19 cellular contexts compared by ENCODE assay signal in genomic region chr7:134660242-134660785, GRCh38. TPM values are rescaled to one million over a fixed set of nuclear protein-coding genes. Genes with fewer than 3 reads are reported as not detected.
DNase-seq lines count a peak whose midpoint lies in the region; ATAC-seq and TF ChIP-seq lines count a peak whose summit lies in the region.
"Had no signal": no experiment of that assay in that cellular context is flagged by ENCODE, and none has a peak within 500 bp of the region (broad histone marks: within the 10 kb centered on the region; RNA-seq: fewer than 3 reads in every experiment).

No MANE protein-coding gene starts in this region.

- H3K9me3 ChIP-seq in Peyer's patch (no peaks in the 10 kb centered on the region), left ventricle myocardium inferior (replicated peaks) (no peaks in the 10 kb centered on the region)

- TF ChIP-seq POLR2A in Peyer's patch (IDR thresholded peaks at IDR 0.05) = no peak

- no peak overlapping the region for H3K27ac ChIP-seq in Peyer's patch
- H3K27ac ChIP-seq in left ventricle myocardium inferior (replicated peaks) = no peak overlapping the region
- H3K27ac ChIP-seq: 22Rv1 had no signal

- TF ChIP-seq CTCF in Peyer's patch (IDR thresholded peaks at IDR 0.05) (no peak), left ventricle myocardium inferior (IDR thresholded peaks at IDR 0.05; ENCODE audit: borderline replicate concordance) (no peak)

- H3K4me1 ChIP-seq in Peyer's patch (no peaks in the 10 kb centered on the region), left ventricle myocardium inferior (no peaks in the 10 kb centered on the region)

- H3K4me3 ChIP-seq in Peyer's patch = no peak overlapping the region
- H3K4me3 ChIP-seq in left ventricle myocardium inferior = no peak overlapping the region
- H3K4me3 ChIP-seq: skin epidermis had no signal

- POLR2A ChIA-PET in activated naive CD8-positive, alpha-beta T cell treated with anti-CD3 and anti-CD28 coated beads, Interleukin-2, amount 10 ng/mL, durations not matched to agents 7 days and 5 days (lab: Charles Lee) = interaction anchor here (0.8 kb wide), 1 partner anchor 14 kb away, joined by 4 read pairs; the partner anchor contains the start of gene BPGM

- peaks cover 13% of the 10 kb centered on the region for H3K9me3 Mint-ChIP-seq in activated naive CD8-positive, alpha-beta T cell treated with anti-CD3 and anti-CD28 coated beads, Interleukin-2, amount 10 ng/mL, durations not matched to agents 7 days and 5 days
- peaks cover 15% of the 10 kb centered on the region for H3K9me3 Mint-ChIP-seq in activated naive CD8-positive, alpha-beta T cell treated with anti-CD3 and anti-CD28 coated beads, Interleukin-2, amount 50 U/mL, for 24 hours
- H3K9me3 Mint-ChIP-seq: endodermal cell had no signal

- no peak overlapping the region for H3K27ac Mint-ChIP-seq in activated naive CD8-positive, alpha-beta T cell treated with anti-CD3 and anti-CD28 coated beads, Interleukin-2, amount 10 ng/mL, durations not matched to agents 7 days and 5 days
- no peak overlapping the region for H3K27ac Mint-ChIP-seq in activated naive CD8-positive, alpha-beta T cell treated with anti-CD3 and anti-CD28 coated beads, Interleukin-2, amount 50 U/mL, for 24 hours
- H3K27ac Mint-ChIP-seq: endodermal cell had no signal

- ATAC-seq in activated naive CD8-positive, alpha-beta T cell treated with anti-CD3 and anti-CD28 coated beads, Interleukin-2, amount 10 ng/mL, durations not matched to agents 7 days and 5 days (ENCODE audit: low read depth) = peak; percentile 14
- no peak for ATAC-seq in activated naive CD8-positive, alpha-beta T cell treated with anti-CD3 and anti-CD28 coated beads, Interleukin-2, amount 50 U/mL, for 24 hours
- no peak for ATAC-seq in GM18861 (IDR thresholded peaks at IDR 0.05; ENCODE audit: unreplicated experiment)

- peaks cover 6% of the 10 kb centered on the region for H3K4me1 Mint-ChIP-seq in activated naive CD8-positive, alpha-beta T cell treated with anti-CD3 and anti-CD28 coated beads, Interleukin-2, amount 10 ng/mL, durations not matched to agents 7 days and 5 days
- peaks cover 12% of the 10 kb centered on the region for H3K4me1 Mint-ChIP-seq in activated naive CD8-positive, alpha-beta T cell treated with anti-CD3 and anti-CD28 coated beads, Interleukin-2, amount 50 U/mL, for 24 hours

- intact Hi-C loops in left ventricle myocardium inferior (cut with micrococcal nuclease) = no loop called here

- H3K27me3 ChIP-seq in Peyer's patch = no peaks in the 10 kb centered on the region
- H3K27me3 ChIP-seq in left ventricle myocardium inferior (ENCODE audit: low read depth) = no peaks in the 10 kb centered on the region

- no peak for DNase-seq in activated naive CD8-positive, alpha-beta T cell treated with anti-CD3 and anti-CD28 coated beads, Interleukin-2, amount 10 ng/mL, durations not matched to agents 7 days and 5 days
- DNase-seq in activated naive CD8-positive, alpha-beta T cell treated with anti-CD3 and anti-CD28 coated beads, Interleukin-2, amount 50 U/mL, for 24 hours = no peak
- DNase-seq in astrocyte of the hippocampus (ENCODE audit: low read depth, low spot score) (peak; percentile 36), islet precursor cell (peak; percentile 66), Peyer's patch (no peak), NOMO-1 (lab: John Stamatoyannopoulos, UW; ENCODE audit: unreplicated experiment in 2 of 2) (no peak), left ventricle myocardium inferior (no peak)
- DNase-seq: activated CD4-positive, CD25-positive, alpha-beta regulatory T cell treated with anti-CD3 and anti-CD28 coated beads, Interleukin-2, amount 50 U/mL, for 72 hours; activated CD8-positive, alpha-beta memory T cell treated with anti-CD3 and anti-CD28 coated beads, Interleukin-2, amount 50 U/mL, for 4 hours; activated naive CD4-positive, alpha-beta T cell treated with Interleukin-2 at 50 U/mL for 16 hours; endodermal cell; kidney; midbrain; NCI-H1694; PC-3; stimulated activated naive CD4-positive, alpha-beta T cell treated with Interleukin-2 at 50 U/mL for 16 hours had no signal

- H3K27me3 Mint-ChIP-seq in activated naive CD8-positive, alpha-beta T cell treated with anti-CD3 and anti-CD28 coated beads, Interleukin-2, amount 10 ng/mL, durations not matched to agents 7 days and 5 days = no peaks in the 10 kb centered on the region
- no peaks in the 10 kb centered on the region for H3K27me3 Mint-ChIP-seq in activated naive CD8-positive, alpha-beta T cell treated with anti-CD3 and anti-CD28 coated beads, Interleukin-2, amount 50 U/mL, for 24 hours

- H3K36me3 Mint-ChIP-seq in activated naive CD8-positive, alpha-beta T cell treated with anti-CD3 and anti-CD28 coated beads, Interleukin-2, amount 10 ng/mL, durations not matched to agents 7 days and 5 days = peaks cover 51% of the 10 kb centered on the region
- peaks cover 38% of the 10 kb centered on the region for H3K36me3 Mint-ChIP-seq in activated naive CD8-positive, alpha-beta T cell treated with anti-CD3 and anti-CD28 coated beads, Interleukin-2, amount 50 U/mL, for 24 hours (ENCODE audit: low read depth)

- no peak overlapping the region for H3K4me3 Mint-ChIP-seq in activated naive CD8-positive, alpha-beta T cell treated with anti-CD3 and anti-CD28 coated beads, Interleukin-2, amount 10 ng/mL, durations not matched to agents 7 days and 5 days
- H3K4me3 Mint-ChIP-seq in activated naive CD8-positive, alpha-beta T cell treated with anti-CD3 and anti-CD28 coated beads, Interleukin-2, amount 50 U/mL, for 24 hours = no peak overlapping the region
- H3K4me3 Mint-ChIP-seq: endodermal cell had no signal

- H3K36me3 ChIP-seq in Peyer's patch = no peaks in the 10 kb centered on the region
- peaks cover 22% of the 10 kb centered on the region for H3K36me3 ChIP-seq in left ventricle myocardium inferior

RNA-seq across cellular contexts. Expression of gene BPGM, which starts 13.7 kb away (rescaled TPM):
- total RNA-seq in activated naive CD8-positive, alpha-beta T cell treated with anti-CD3 and anti-CD28 coated beads, Interleukin-2, amount 10 ng/mL, durations not matched to agents 7 days and 5 days = 10 to 100 TPM; 13.1 to 13.2 TPM
- total RNA-seq in Peyer's patch (1 to 10 TPM; 5.3 to 9.2 (median 6.6) TPM), left ventricle myocardium inferior (13.9 TPM)

Comparison
In these comparisons a context has a peak if more than half of its experiments do, and no peak if none do; other contexts are left out.
1. DNase-seq: peak in astrocyte of the hippocampus (single experiment) and islet precursor cell (single experiment); none in activated naive CD8-positive, alpha-beta T cell treated with anti-CD3 and anti-CD28 coated beads, Interleukin-2, amount 10 ng/mL, durations not matched to agents 7 days and 5 days (single experiment), activated naive CD8-positive, alpha-beta T cell treated with anti-CD3 and anti-CD28 coated beads, Interleukin-2, amount 50 U/mL, for 24 hours (single experiment), Peyer's patch (0 of 3), NOMO-1 (0 of 2) and left ventricle myocardium inferior (single experiment).